8 cellular contexts compared by ENCODE assay signal in the genomic region with DNA sequence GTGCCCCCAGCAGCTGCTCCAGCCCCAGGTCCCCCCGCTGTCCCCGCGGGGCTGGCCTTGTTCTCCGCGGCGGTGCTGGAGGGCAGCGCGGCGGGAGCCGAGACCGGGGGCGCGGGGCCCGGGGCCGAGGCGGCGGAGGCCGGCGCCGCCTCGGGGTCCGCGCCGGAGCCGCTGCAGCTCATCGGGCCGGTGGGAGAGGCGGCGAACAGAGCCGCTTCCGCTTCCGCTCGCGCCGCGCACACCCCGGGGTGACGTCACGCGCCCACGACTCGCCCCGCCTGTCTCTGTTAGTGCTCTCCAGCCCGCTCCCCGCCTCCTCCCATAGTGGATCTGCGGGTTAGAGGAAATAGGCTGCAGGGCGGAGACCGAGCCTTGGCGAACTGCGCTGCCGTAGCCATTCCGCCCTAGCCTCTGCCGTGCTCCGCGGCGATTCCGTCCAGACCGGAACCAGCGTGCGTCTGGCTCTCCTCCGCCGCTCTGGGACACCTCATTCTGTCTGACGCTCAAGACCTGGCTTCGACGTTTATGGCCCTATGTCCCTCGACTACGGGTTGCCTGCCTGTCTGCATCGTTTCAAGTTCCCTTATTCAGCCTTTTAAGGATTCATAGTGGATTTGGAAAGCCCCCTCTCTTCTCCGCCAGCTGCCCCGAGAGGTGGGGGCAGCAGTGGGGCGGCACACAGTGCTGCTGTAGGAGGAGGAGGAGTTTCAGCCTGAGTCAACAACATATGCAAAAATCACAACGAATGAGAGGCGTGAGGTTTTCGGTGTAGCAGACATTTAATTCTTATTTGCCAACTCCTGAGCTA. TPM values are rescaled to one million over a fixed set of nuclear protein-coding genes. Genes with fewer than 3 reads are reported as not detected.
DNase-seq lines count a peak whose midpoint lies in the region; ATAC-seq and TF ChIP-seq lines count a peak whose summit lies in the region.

A gene (minus strand): TSS at position 209 of the 808 bp plus-strand sequence. CDS start 27 bp downstream, at position 182.

- H3K4me1 ChIP-seq in ovary (ENCODE audit: insufficient read depth) (peaks cover 3% of the 10 kb centered on the region), thymus (ENCODE audit: control insufficient read depth, insufficient read depth, low read length) (peaks cover 15% of the 10 kb centered on the region)

- no peaks in the 10 kb centered on the region for H4K20me1 ChIP-seq in SU-DHL-6 (ENCODE audit: low read depth, low read length)

- WGBS in ovary, 3 donors = 0 to 1% (median 1%) methylated on average over 73 to 74 of the region's 74 CpGs
- under 1% methylated on average over 74 of the region's 74 CpGs for WGBS in thymus

- H2AFZ ChIP-seq in SU-DHL-6 (ENCODE audit: low read depth, low read length, severe bottlenecking) = peak within 1 kb of the TSS; percentile 94

- H3K4me1 Mint-ChIP-seq in activated naive CD8-positive, alpha-beta T cell treated with anti-CD3 and anti-CD28 coated beads, Interleukin-2, amount 10 ng/mL, durations not matched to agents 7 days and 5 days = peaks cover 32% of the 10 kb centered on the region
- peaks cover 5% of the 10 kb centered on the region for H3K4me1 Mint-ChIP-seq in glutamatergic neuron (ENCODE audit: low read depth, unreplicated experiment)

- peaks cover 33% of the 10 kb centered on the region for H3K36me3 Mint-ChIP-seq in activated naive CD8-positive, alpha-beta T cell treated with anti-CD3 and anti-CD28 coated beads, Interleukin-2, amount 10 ng/mL, durations not matched to agents 7 days and 5 days
- no peaks in the 10 kb centered on the region for H3K36me3 Mint-ChIP-seq in glutamatergic neuron (ENCODE audit: unreplicated experiment)

- no peaks in the 10 kb centered on the region for H3K9me3 Mint-ChIP-seq in activated naive CD8-positive, alpha-beta T cell treated with anti-CD3 and anti-CD28 coated beads, Interleukin-2, amount 10 ng/mL, durations not matched to agents 7 days and 5 days
- peaks cover 6% of the 10 kb centered on the region for H3K9me3 Mint-ChIP-seq in glutamatergic neuron (ENCODE audit: unreplicated experiment)

- peak within 1 kb of the TSS; percentile 94 for H3K4me3 Mint-ChIP-seq in activated naive CD8-positive, alpha-beta T cell treated with anti-CD3 and anti-CD28 coated beads, Interleukin-2, amount 10 ng/mL, durations not matched to agents 7 days and 5 days
- H3K4me3 Mint-ChIP-seq in glutamatergic neuron (ENCODE audit: unreplicated experiment) = peak within 1 kb of the TSS; percentile 93

- intact Hi-C loops in ovary (cut with DNase I) = no loop called here

- no peaks in the 10 kb centered on the region for H3K9me3 ChIP-seq in SU-DHL-6 (ENCODE audit: insufficient read depth, low read length)
- no peaks in the 10 kb centered on the region for H3K9me3 ChIP-seq in ovary
- H3K9me3 ChIP-seq in thymus (ENCODE audit: control insufficient read depth) = no peaks in the 10 kb centered on the region

- POLR2A ChIA-PET in activated naive CD8-positive, alpha-beta T cell treated with anti-CD3 and anti-CD28 coated beads, Interleukin-2, amount 10 ng/mL, durations not matched to agents 7 days and 5 days (lab: Charles Lee) = interaction anchor here (0.6 to 9.4 kb wide), 22 partner anchors 8 to 234 kb away, joined by 3 to 95 read pairs (median 5); a partner anchor contains a TSS

- peaks cover 15% of the 10 kb centered on the region for H3F3A ChIP-seq in SU-DHL-6 (ENCODE audit: insufficient read depth)

- H3K4me2 ChIP-seq in SU-DHL-6 (ENCODE audit: low read depth, low read length, poor library complexity, severe bottlenecking) = peak within 1 kb of the TSS; percentile 84

- no peak for TF ChIP-seq CTCF in GM12865 (IDR thresholded peaks at IDR 0.05; ENCODE audit: insufficient read depth, low read depth, low read length, missing control alignments)
- no peak for TF ChIP-seq CTCF in SU-DHL-6 (IDR thresholded peaks at IDR 0.05; ENCODE audit: insufficient read depth, low read length, poor library complexity, severe bottlenecking)
- TF ChIP-seq CTCF in glutamatergic neuron (IDR thresholded peaks at IDR 0.05; ENCODE audit: partially characterized antibody, unreplicated experiment) = no peak
- no peak for TF ChIP-seq CTCF in ovary (IDR thresholded peaks at IDR 0.05)

- DNase-seq in GM12865 (ENCODE audit: low read depth) (peak; percentile 96), NCI-H1417 (lab: John Stamatoyannopoulos, UW) (peak; percentile 90 to 97 (median 95)), glutamatergic neuron (peak; percentile 97), ovary (peak; percentile 97 to 98 (median 97))
- peak; percentile 96 for DNase-seq in activated naive CD8-positive, alpha-beta T cell treated with anti-CD3 and anti-CD28 coated beads, Interleukin-2, amount 10 ng/mL, durations not matched to agents 7 days and 5 days

- H3K4me3 ChIP-seq in GM12865 (ENCODE audit: low read depth, low read length) (peak within 1 kb of the TSS; percentile 84), SU-DHL-6 (ENCODE audit: insufficient read depth, low read length, poor library complexity, severe bottlenecking) (peak within 1 kb of the TSS; percentile 75), ovary (peak within 1 kb of the TSS; percentile 86), thymus (ENCODE audit: low read length) (peak within 1 kb of the TSS; percentile 87)

- H3K36me3 ChIP-seq in SU-DHL-6 (ENCODE audit: low read length) (no peaks in the 10 kb centered on the region), ovary (no peaks in the 10 kb centered on the region), thymus (ENCODE audit: control insufficient read depth, insufficient read depth) (peaks cover 45% of the 10 kb centered on the region)

- no peaks in the 10 kb centered on the region for H3K27me3 Mint-ChIP-seq in activated naive CD8-positive, alpha-beta T cell treated with anti-CD3 and anti-CD28 coated beads, Interleukin-2, amount 10 ng/mL, durations not matched to agents 7 days and 5 days
- H3K27me3 Mint-ChIP-seq in glutamatergic neuron (ENCODE audit: unreplicated experiment) = peaks cover 11% of the 10 kb centered on the region

- TF ChIP-seq EP300 in ovary (IDR thresholded peaks at IDR 0.05) = no peak

- peak within 1 kb of the TSS; percentile 78 for H3K27ac ChIP-seq in SU-DHL-6 (ENCODE audit: low read depth, low read length)
- H3K27ac ChIP-seq in ovary = peak within 1 kb of the TSS; percentile 83 to 98
- H3K27ac ChIP-seq in thymus (ENCODE audit: low read depth) = peak within 1 kb of the TSS; percentile 99

- peak within 1 kb of the TSS; percentile 93 for H3K27ac Mint-ChIP-seq in activated naive CD8-positive, alpha-beta T cell treated with anti-CD3 and anti-CD28 coated beads, Interleukin-2, amount 10 ng/mL, durations not matched to agents 7 days and 5 days
- H3K27ac Mint-ChIP-seq in glutamatergic neuron (ENCODE audit: unreplicated experiment) = peak within 1 kb of the TSS; percentile 92

- no peaks in the 10 kb centered on the region for H3K9me2 ChIP-seq in SU-DHL-6 (replicated peaks; ENCODE audit: insufficient read depth, low read length)

- peak within 1 kb of the TSS; percentile 78 for H3K9ac ChIP-seq in SU-DHL-6 (ENCODE audit: low read length)

- peak; percentile 98 for TF ChIP-seq POLR2A in ovary (IDR thresholded peaks at IDR 0.05)

- H3K27me3 ChIP-seq in SU-DHL-6 (ENCODE audit: low read length) (no peaks in the 10 kb centered on the region), ovary (no peaks in the 10 kb centered on the region), thymus (ENCODE audit: control insufficient read depth, insufficient read depth) (no peaks in the 10 kb centered on the region)

- peak; percentile 91 for ATAC-seq in HG02759 (IDR thresholded peaks at IDR 0.05; ENCODE audit: unreplicated experiment)
- peak; percentile 94 for ATAC-seq in activated naive CD8-positive, alpha-beta T cell treated with anti-CD3 and anti-CD28 coated beads, Interleukin-2, amount 10 ng/mL, durations not matched to agents 7 days and 5 days (ENCODE audit: low read depth)

- H3K79me2 ChIP-seq in SU-DHL-6 (ENCODE audit: insufficient read depth, low read length) = peaks cover 9% of the 10 kb centered on the region

RNA-seq across cellular contexts. Expression of the gene that starts here (rescaled TPM):
- 100 to 1,000 TPM; 154 to 156 TPM for total RNA-seq in activated naive CD8-positive, alpha-beta T cell treated with anti-CD3 and anti-CD28 coated beads, Interleukin-2, amount 10 ng/mL, durations not matched to agents 7 days and 5 days
- 124 TPM for total RNA-seq in glutamatergic neuron (ENCODE audit: unreplicated experiment)
- 100 to 1,000 TPM in 2 of 7 donors, 10 to 100 TPM in 5; 45.1 to 109 (median 76.8) TPM for total RNA-seq in ovary
- polyA plus RNA-seq in ovary = 100 to 1,000 TPM in 1 of 2 donors, 10 to 100 TPM in 1; 40.0 to 183 TPM
- polyA plus RNA-seq in thymus = 119 TPM

Comparison
In these comparisons a context has a peak if more than half of its experiments do, and no peak if none do; other contexts are left out.
1. Peak in every context shown above with its lines: DNase-seq, ATAC-seq, H3K4me3 ChIP-seq and H3K27ac ChIP-seq.